14 cellular contexts compared by ENCODE assay signal in the genomic region with DNA sequence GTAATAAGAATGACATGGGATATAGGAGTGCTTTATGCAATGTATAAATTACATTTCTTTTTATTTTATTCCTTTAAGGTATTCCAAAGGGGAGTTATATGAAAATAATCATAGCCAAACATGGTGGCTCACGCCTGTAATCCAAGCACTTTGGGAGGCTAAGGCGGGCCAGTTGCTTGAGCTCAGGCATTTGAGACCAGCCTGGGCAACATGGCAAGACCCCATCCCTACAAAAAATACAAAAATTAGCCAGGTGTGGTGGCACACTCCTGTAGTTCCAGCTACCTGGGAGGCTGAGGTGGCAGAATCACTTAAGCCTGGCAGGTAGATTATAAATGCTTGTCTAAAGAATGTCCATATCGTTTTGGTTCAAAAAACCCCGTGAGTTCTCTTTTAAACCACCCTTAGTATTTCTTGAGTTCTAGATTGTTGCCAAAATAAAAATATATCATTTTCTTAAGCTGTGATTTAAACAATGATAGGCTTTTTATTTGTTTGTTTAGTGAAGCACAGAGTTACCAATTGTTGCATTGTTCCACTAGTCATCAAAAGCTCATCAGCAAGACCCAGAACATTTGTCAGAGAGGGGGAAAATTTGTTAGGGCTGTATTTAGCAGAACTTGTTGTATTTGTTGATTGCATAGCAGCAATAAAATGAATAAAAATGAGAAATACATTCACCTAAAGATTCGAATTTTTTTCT.
"Had no signal": no experiment of that assay in that cellular context is flagged by ENCODE, and none has a peak within 500 bp of the region (broad histone marks: within the 10 kb centered on the region; RNA-seq: fewer than 3 reads in every experiment).

No MANE protein-coding gene starts in this region.

- H3K9me3 ChIP-seq: ascending aorta, esophagus squamous epithelium, heart left ventricle, ovary had no signal

- H3K4me3 ChIP-seq: ascending aorta, esophagus squamous epithelium, heart left ventricle, ovary had no signal

- H3K27ac Mint-ChIP-seq: activated CD4-positive, alpha-beta memory T cell treated with anti-CD3 and anti-CD28 coated beads, Interleukin-2, amount 10 ng/mL, durations not matched to agents 7 days and 5 days; activated naive CD4-positive, alpha-beta T cell treated with anti-CD3 and anti-CD28 coated beads, Interleukin-2, amount 10 ng/mL, durations not matched to agents 7 days and 5 days; activated T-cell treated with anti-CD3 and anti-CD28 coated beads, Interleukin-2, amount 50 U/mL, for 24 hours; T-helper 17 cell had no signal

- H3K27ac ChIP-seq: ascending aorta, esophagus squamous epithelium, heart left ventricle, ovary had no signal

- H3K4me1 ChIP-seq: ascending aorta, esophagus squamous epithelium, heart left ventricle had no signal

- H3K27me3 Mint-ChIP-seq: activated CD4-positive, alpha-beta memory T cell treated with anti-CD3 and anti-CD28 coated beads, Interleukin-2, amount 10 ng/mL, durations not matched to agents 7 days and 5 days; activated naive CD4-positive, alpha-beta T cell treated with anti-CD3 and anti-CD28 coated beads, Interleukin-2, amount 10 ng/mL, durations not matched to agents 7 days and 5 days; activated T-cell treated with anti-CD3 and anti-CD28 coated beads, Interleukin-2, amount 50 U/mL, for 24 hours had no signal

- H3K27me3 ChIP-seq: ascending aorta, esophagus squamous epithelium, heart left ventricle, ovary had no signal

- H3K36me3 Mint-ChIP-seq: activated naive CD4-positive, alpha-beta T cell treated with anti-CD3 and anti-CD28 coated beads, Interleukin-2, amount 10 ng/mL, durations not matched to agents 7 days and 5 days had no signal

- H3K9me3 Mint-ChIP-seq: activated CD4-positive, alpha-beta memory T cell treated with anti-CD3 and anti-CD28 coated beads, Interleukin-2, amount 10 ng/mL, durations not matched to agents 7 days and 5 days; activated naive CD4-positive, alpha-beta T cell treated with anti-CD3 and anti-CD28 coated beads, Interleukin-2, amount 10 ng/mL, durations not matched to agents 7 days and 5 days; activated T-cell treated with anti-CD3 and anti-CD28 coated beads, Interleukin-2, amount 50 U/mL, for 24 hours; immature natural killer cell; neural crest cell had no signal

- H3K4me1 Mint-ChIP-seq: activated CD4-positive, alpha-beta memory T cell treated with anti-CD3 and anti-CD28 coated beads, Interleukin-2, amount 10 ng/mL, durations not matched to agents 7 days and 5 days; activated naive CD4-positive, alpha-beta T cell treated with anti-CD3 and anti-CD28 coated beads, Interleukin-2, amount 10 ng/mL, durations not matched to agents 7 days and 5 days; immature natural killer cell; T-helper 17 cell had no signal

- DNase-seq: activated CD4-positive, alpha-beta memory T cell treated with anti-CD3 and anti-CD28 coated beads, Interleukin-2, amount 10 ng/mL, durations not matched to agents 7 days and 5 days; activated CD4-positive, alpha-beta T cell treated with anti-CD3 and anti-CD28 coated beads for 4 hours; activated naive CD4-positive, alpha-beta T cell treated with anti-CD3 and anti-CD28 coated beads, Interleukin-2, amount 10 ng/mL, durations not matched to agents 7 days and 5 days; activated T-cell treated with anti-CD3 and anti-CD28 coated beads, Interleukin-2, amount 50 U/mL, for 24 hours; esophagus squamous epithelium; heart left ventricle; immature natural killer cell; ovary; stimulated activated CD4-positive, alpha-beta T cell treated with anti-CD3 and anti-CD28 coated beads, Interleukin-12 subunit alpha, Interleukin-12 subunit beta, amount 100 ng/mL, for 4 hours; stimulated activated CD4-positive, alpha-beta T cell treated with anti-CD3 and anti-CD28 coated beads, Interleukin-2, amount 100 ng/mL, for 24 hours; T-helper 17 cell had no signal

- H3K4me3 Mint-ChIP-seq: activated CD4-positive, alpha-beta memory T cell treated with anti-CD3 and anti-CD28 coated beads, Interleukin-2, amount 10 ng/mL, durations not matched to agents 7 days and 5 days; activated naive CD4-positive, alpha-beta T cell treated with anti-CD3 and anti-CD28 coated beads, Interleukin-2, amount 10 ng/mL, durations not matched to agents 7 days and 5 days; activated T-cell treated with anti-CD3 and anti-CD28 coated beads, Interleukin-2, amount 50 U/mL, for 24 hours; immature natural killer cell; neural crest cell; T-helper 17 cell had no signal

- H3K36me3 ChIP-seq: ascending aorta, esophagus squamous epithelium, heart left ventricle, ovary had no signal

- ATAC-seq: heart left ventricle, sciatic nerve, T-helper 17 cell had no signal
